Comparison of ENCODE assay signal across 11 cellular contexts in the genomic region with DNA sequence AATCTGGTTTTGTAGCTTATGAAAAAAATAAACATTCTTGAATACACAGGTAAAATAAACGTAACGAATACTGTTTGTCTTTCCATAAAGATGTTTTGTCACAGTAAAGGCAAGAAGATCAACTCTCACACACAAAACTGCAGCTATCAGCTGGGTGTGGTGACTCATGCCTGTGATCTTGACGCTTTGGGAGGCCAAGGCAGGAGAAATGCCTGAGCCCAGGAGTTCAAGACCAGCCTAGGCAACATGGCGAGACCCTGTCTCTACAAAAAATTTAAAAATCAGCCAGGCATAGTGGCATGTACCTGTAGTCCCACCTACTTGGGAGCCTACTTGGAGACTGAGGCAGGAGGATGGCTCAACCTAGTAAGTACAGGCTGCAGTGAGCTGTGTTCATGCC. TPM values are rescaled to one million over a fixed set of nuclear protein-coding genes. Genes with fewer than 3 reads are reported as not detected.
DNase-seq lines count a peak whose midpoint lies in the region; ATAC-seq and TF ChIP-seq lines count a peak whose summit lies in the region.
"Had no signal": no experiment of that assay in that cellular context is flagged by ENCODE, and none has a peak within 500 bp of the region (broad histone marks: within the 10 kb centered on the region; RNA-seq: fewer than 3 reads in every experiment).

No MANE protein-coding gene starts in this region.

- DNase-seq in H4 (ENCODE audit: low spot score) (peak; percentile 22), prostate gland (ENCODE audit: low spot score) (peak; percentile 36), NCI-H446 treated with DMSO at 0.1 percent for 48 hours (lab: John Stamatoyannopoulos, UW) (no peak), NCI-H187 treated with DMSO at 0.1 percent for 48 hours (lab: John Stamatoyannopoulos, UW) (no peak)
- peak; percentile 36 for DNase-seq in T-helper 2 cell treated with Interferon-gamma antibody and Interleukin-4, amounts not matched to agents 5 μg/mL and 100 μg/mL, for 36 hours (ENCODE audit: low spot score)
- peak; percentile 49 for DNase-seq in activated naive CD8-positive, alpha-beta T cell treated with anti-CD3 and anti-CD28 coated beads, Interleukin-2, amount 50 U/mL, for 24 hours
- DNase-seq: MM.1S, NCI-H510A treated with DMSO at 0.1 percent for 48 hours had no signal

- no peaks in the 10 kb centered on the region for H3K27me3 ChIP-seq in prostate gland (replicated peaks; ENCODE audit: insufficient read depth)
- H3K27me3 ChIP-seq: gastroesophageal sphincter, neutrophil had no signal

- H3K9me3 Mint-ChIP-seq in T-helper 2 cell treated with Interferon-gamma antibody and Interleukin-4, amounts not matched to agents 5 μg/mL and 100 μg/mL, for 36 hours = peaks cover 5% of the 10 kb centered on the region
- peaks cover 16% of the 10 kb centered on the region for H3K9me3 Mint-ChIP-seq in activated naive CD8-positive, alpha-beta T cell treated with anti-CD3 and anti-CD28 coated beads, Interleukin-2, amount 50 U/mL, for 24 hours

- TF ChIP-seq POLR2A in prostate gland (IDR thresholded peaks at IDR 0.05) = no peak

- no peaks in the 10 kb centered on the region for H3K4me1 ChIP-seq in prostate gland (replicated peaks)

- intact Hi-C loops in prostate gland (cut with DNase I) = no loop called here

- peaks cover 63% of the 10 kb centered on the region for H3K4me1 Mint-ChIP-seq in T-helper 2 cell treated with Interferon-gamma antibody and Interleukin-4, amounts not matched to agents 5 μg/mL and 100 μg/mL, for 36 hours (ENCODE audit: low read depth)
- peaks cover 93% of the 10 kb centered on the region for H3K4me1 Mint-ChIP-seq in activated naive CD8-positive, alpha-beta T cell treated with anti-CD3 and anti-CD28 coated beads, Interleukin-2, amount 50 U/mL, for 24 hours

- no peaks in the 10 kb centered on the region for H3K27me3 Mint-ChIP-seq in T-helper 2 cell treated with Interferon-gamma antibody and Interleukin-4, amounts not matched to agents 5 μg/mL and 100 μg/mL, for 36 hours (ENCODE audit: low read depth)
- H3K27me3 Mint-ChIP-seq in activated naive CD8-positive, alpha-beta T cell treated with anti-CD3 and anti-CD28 coated beads, Interleukin-2, amount 50 U/mL, for 24 hours = no peaks in the 10 kb centered on the region

- H3K36me3 ChIP-seq in prostate gland = no peaks in the 10 kb centered on the region
- H3K36me3 ChIP-seq: gastroesophageal sphincter, neutrophil had no signal

- peak overlapping the region; percentile 66 for H3K4me3 Mint-ChIP-seq in T-helper 2 cell treated with Interferon-gamma antibody and Interleukin-4, amounts not matched to agents 5 μg/mL and 100 μg/mL, for 36 hours
- H3K4me3 Mint-ChIP-seq in activated naive CD8-positive, alpha-beta T cell treated with anti-CD3 and anti-CD28 coated beads, Interleukin-2, amount 50 U/mL, for 24 hours = peak overlapping the region; percentile 62

- no peaks in the 10 kb centered on the region for H3K9me3 ChIP-seq in prostate gland
- H3K9me3 ChIP-seq: gastroesophageal sphincter, neutrophil had no signal

- TF ChIP-seq CTCF in prostate gland (IDR thresholded peaks at IDR 0.05) = no peak

- WGBS in prostate gland = 66% methylated on average over 4 of the region's 4 CpGs

- peak overlapping the region; percentile 65 for H3K27ac Mint-ChIP-seq in T-helper 2 cell treated with Interferon-gamma antibody and Interleukin-4, amounts not matched to agents 5 μg/mL and 100 μg/mL, for 36 hours
- H3K27ac Mint-ChIP-seq in activated naive CD8-positive, alpha-beta T cell treated with anti-CD3 and anti-CD28 coated beads, Interleukin-2, amount 50 U/mL, for 24 hours = peak overlapping the region; percentile 100

- H3K36me3 Mint-ChIP-seq in T-helper 2 cell treated with Interferon-gamma antibody and Interleukin-4, amounts not matched to agents 5 μg/mL and 100 μg/mL, for 36 hours (ENCODE audit: low read depth) = peaks cover 50% of the 10 kb centered on the region
- H3K36me3 Mint-ChIP-seq in activated naive CD8-positive, alpha-beta T cell treated with anti-CD3 and anti-CD28 coated beads, Interleukin-2, amount 50 U/mL, for 24 hours (ENCODE audit: low read depth) = peaks cover 70% of the 10 kb centered on the region

- H3K27ac ChIP-seq in prostate gland = no peak overlapping the region
- H3K27ac ChIP-seq: gastroesophageal sphincter, neutrophil had no signal

- ATAC-seq in activated naive CD8-positive, alpha-beta T cell treated with anti-CD3 and anti-CD28 coated beads, Interleukin-2, amount 50 U/mL, for 24 hours = no peak
- no peak for ATAC-seq in HG03025 (IDR thresholded peaks at IDR 0.05; ENCODE audit: low FRiP score, unreplicated experiment)
- ATAC-seq: gastroesophageal sphincter had no signal

- no peak overlapping the region for H3K4me3 ChIP-seq in prostate gland
- H3K4me3 ChIP-seq: gastroesophageal sphincter had no signal

RNA-seq across cellular contexts. Expression of gene CBLB, which starts 39.6 kb away (rescaled TPM):
- total RNA-seq in H4 (2014; rRNA removed; shearing (Covaris generic)) = 22.4 and 22.5 TPM in 2 replicates
- total RNA-seq in prostate gland = 10 to 100 TPM; 28.2 to 62.8 TPM

Comparison
In these comparisons a context has a peak if more than half of its experiments do, and no peak if none do; other contexts are left out.
1. DNase-seq: peak in H4 (single experiment), T-helper 2 cell treated with Interferon-gamma antibody and Interleukin-4, amounts not matched to agents 5 μg/mL and 100 μg/mL, for 36 hours (single experiment), activated naive CD8-positive, alpha-beta T cell treated with anti-CD3 and anti-CD28 coated beads, Interleukin-2, amount 50 U/mL, for 24 hours (single experiment) and prostate gland (single experiment); none in NCI-H446 treated with DMSO at 0.1 percent for 48 hours (single experiment) and NCI-H187 treated with DMSO at 0.1 percent for 48 hours (single experiment).